Comparison of ENCODE assay signal across 1 cellular context in genomic region chr9:124859803-124860581, GRCh38.
TF ChIP-seq lines count a peak whose summit lies in the region.

No MANE protein-coding gene starts in this region.

TF ChIP-seq in GM23338, 12 proteins besides CTCF, POLR2A, EP300 and RAD21 (continued from another document):
- no peak for TF ChIP-seq ZNF462 (CRISPR knock-in tag; IDR thresholded peaks at IDR 0.05)
- TF ChIP-seq EZH2 (IDR thresholded peaks at IDR 0.05; ENCODE audit: low read depth, unreplicated experiment): no peak
- TF ChIP-seq ETS1 (IDR thresholded peaks at IDR 0.05): no peak
- no peak for TF ChIP-seq POLR2AphosphoS5 (IDR thresholded peaks at IDR 0.05; ENCODE audit: low read depth)
- no peak for TF ChIP-seq NANOG (IDR thresholded peaks at IDR 0.05; ENCODE audit: borderline replicate concordance)
